ENCODE assay signal across 10 cellular contexts in the genomic region with DNA sequence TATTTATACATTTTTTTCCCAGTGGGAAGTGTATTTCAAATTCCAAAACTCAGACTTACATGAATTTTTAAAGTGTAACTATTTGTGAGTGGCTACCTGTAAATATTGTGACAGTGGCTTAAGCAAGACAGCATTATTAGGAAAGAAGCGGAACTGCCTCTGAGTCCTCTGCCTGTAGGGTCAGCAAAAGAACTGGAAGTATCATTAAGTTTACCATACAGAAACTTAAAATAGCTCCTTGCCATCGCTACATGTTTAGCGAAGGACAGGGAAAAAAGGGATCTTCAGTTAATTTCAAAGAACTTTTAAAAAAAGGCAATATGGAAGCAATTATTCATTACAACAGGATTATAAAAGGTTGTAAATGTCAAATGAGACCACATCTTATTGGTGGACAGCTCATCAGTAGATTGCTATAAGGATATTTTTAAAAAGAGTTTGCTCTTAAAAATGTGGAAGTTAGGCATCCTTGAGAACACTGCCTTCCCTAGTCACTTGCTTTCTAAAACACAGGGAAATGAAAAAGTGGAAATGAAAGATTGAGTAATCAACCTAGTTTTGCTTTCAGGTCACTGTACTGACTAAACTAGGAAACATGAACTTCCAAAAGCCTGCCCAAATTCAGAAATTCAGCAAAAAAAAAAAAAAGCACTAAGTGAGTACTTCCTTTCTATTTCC. TPM values are rescaled to one million over a fixed set of nuclear protein-coding genes. Genes with fewer than 3 reads are reported as not detected.
DNase-seq lines count a peak whose midpoint lies in the region; ATAC-seq, FAIRE-seq and TF ChIP-seq lines count a peak whose summit lies in the region.
"Had no signal": no experiment of that assay in that cellular context is flagged by ENCODE, and none has a peak within 500 bp of the region (broad histone marks: within the 10 kb centered on the region; RNA-seq: fewer than 3 reads in every experiment).

No MANE protein-coding gene starts in this region.

- no peak for TF ChIP-seq RAD21 in IMR-90 (IDR thresholded peaks at IDR 0.05; ENCODE audit: low read length)

- peaks cover 4% of the 10 kb centered on the region; the same call in 1 of the 2 replicates for H3K9me1 ChIP-seq in IMR-90 (ENCODE audit: insufficient read depth, low read length)

- DNase-seq in GM04504 (ENCODE audit: low read depth) = peak; percentile 23
- DNase-seq in IMR-90 = peak; percentile 61
- DNase-seq in sciatic nerve (ENCODE audit: low spot score) = no peak
- DNase-seq in MG63 = no peak
- no peak for DNase-seq in GM20000 (ENCODE audit: low spot score)
- DNase-seq in amniotic stem cell (lab: John Stamatoyannopoulos, UW) = no peak
- no peak for DNase-seq in kidney
- DNase-seq: NCI-H146; stimulated activated CD8-positive, alpha-beta memory T cell treated with anti-CD3 and anti-CD28 coated beads, Interleukin-4, amount 100 ng/mL, for 48 hours had no signal

- H3K4ac ChIP-seq in IMR-90 (ENCODE audit: low read depth, low read length) = no peak overlapping the region

- FAIRE-seq in kidney (lab: Jason Lieb, UNC) = no peak

- no peak overlapping the region for H4K8ac ChIP-seq in IMR-90 (ENCODE audit: low read depth in 2 of 2, low read length in 2 of 2)

- H2BK120ac ChIP-seq in IMR-90 (ENCODE audit: low read depth, low read length) = no peak overlapping the region

- no peak overlapping the region for H2AFZ ChIP-seq in IMR-90 (replicated peaks; ENCODE audit: low read length, poor library complexity)

- H3K4me1 ChIP-seq in IMR-90 (ENCODE audit: control insufficient read depth, insufficient read depth, low read length) (peaks cover 7% of the 10 kb centered on the region), kidney (ENCODE audit: control insufficient read depth in 1 of 2, insufficient read depth in 1 of 2, low read depth in 1 of 2, low read length in 2 of 2) (peaks cover 6% of the 10 kb centered on the region in 2 donors)

- no peak overlapping the region for H4K5ac ChIP-seq in IMR-90 (ENCODE audit: low read depth, low read length)

- H3K36me3 Mint-ChIP-seq in dendritic cell treated with granulocyte-macrophage colony-stimulating factor and Interleukin-4, amounts not matched to agents 40 ng/mL and 50 ng/mL, for 4 days (ENCODE audit: low read depth) = peaks cover 11% of the 10 kb centered on the region

- no peak overlapping the region for H2BK5ac ChIP-seq in IMR-90 (ENCODE audit: low read depth, low read length, poor library complexity, severe bottlenecking)

- no peak overlapping the region for H3K56ac ChIP-seq in IMR-90 (ENCODE audit: extremely low read depth, insufficient read depth, low read length)

- CTCF ChIA-PET in IMR-90 (lab: Yijun Ruan, JAX) = interaction anchor here (0.7 kb wide), 1 partner anchor 39 kb away, joined by 3 read pairs; a partner anchor contains a TSS

- H3K27ac ChIP-seq in IMR-90 (ENCODE audit: insufficient read depth, low read length) (no peak overlapping the region), kidney (ENCODE audit: low read depth in 2 of 2, low read length in 2 of 2) (peak overlapping the region in 1 of 2 donors; percentile 53)

- peaks cover 41% of the 10 kb centered on the region for H3K4me1 Mint-ChIP-seq in dendritic cell treated with granulocyte-macrophage colony-stimulating factor and Interleukin-4, amounts not matched to agents 40 ng/mL and 50 ng/mL, for 4 days (ENCODE audit: low read depth)

- intact Hi-C loops in IMR-90 (cut with micrococcal nuclease) = loop anchor here (10.0 kb wide), 1 partner anchor 278 kb away; no protein-coding TSS in a partner anchor
- intact Hi-C loops in dendritic cell treated with granulocyte-macrophage colony-stimulating factor and Interleukin-4, amounts not matched to agents 40 ng/mL and 50 ng/mL, for 4 days (cut with micrococcal nuclease) = loop anchor here (2.0 to 5.0 kb wide), 2 partner anchors 20 to 55 kb away; a partner anchor contains a TSS
- intact Hi-C loops in sciatic nerve (cut with DNase I) = no loop called here
- intact Hi-C loops in kidney (cut with DNase I) = no loop called here

- H2AK9ac ChIP-seq in IMR-90 (replicated peaks; ENCODE audit: low read depth, low read length, poor library complexity) = no peak overlapping the region

- H3K4me3 ChIP-seq in IMR-90 (ENCODE audit: insufficient read depth, low read depth, low read length) = no peak overlapping the region
- H3K4me3 ChIP-seq in MG63 = no peak overlapping the region
- peak overlapping the region in 1 of 2 donors; percentile 5 for H3K4me3 ChIP-seq in kidney (ENCODE audit: low read length in 2 of 2)

- peaks cover 1% of the 10 kb centered on the region; the same call in 1 of the 2 replicates for H3K36me3 ChIP-seq in IMR-90 (ENCODE audit: control insufficient read depth, insufficient read depth, low read length)
- no peaks in the 10 kb centered on the region for H3K36me3 ChIP-seq in MG63
- H3K36me3 ChIP-seq in kidney (ENCODE audit: control insufficient read depth in 1 of 2, insufficient read depth in 2 of 2, low read length in 2 of 2) = no peaks in the 10 kb centered on the region

- POLR2A ChIA-PET in IMR-90 (lab: Charles Lee; ENCODE audit: unreplicated experiment) = no interaction called here

- no peak overlapping the region for H2AK5ac ChIP-seq in IMR-90 (ENCODE audit: low read depth, low read length)

- H3K9me3 ChIP-seq in IMR-90 (ENCODE audit: control insufficient read depth, insufficient read depth, low read length) (no peaks in the 10 kb centered on the region), MG63 (0 out of 2 replicates have a peak, but pooled peaks cover 1% of the 10 kb centered on the region), kidney (ENCODE audit: control insufficient read depth in 1 of 2, low read length in 2 of 2) (no peaks in the 10 kb centered on the region)

- peak overlapping the region; percentile 65 for H3K4me3 Mint-ChIP-seq in dendritic cell treated with granulocyte-macrophage colony-stimulating factor and Interleukin-4, amounts not matched to agents 40 ng/mL and 50 ng/mL, for 4 days

- dilution Hi-C loops in IMR-90 (cut with HindIII; ENCODE audit: low sequenced_read_pairs, unreplicated experiment) = no loop called here

- no CpG with 5 or more reads among the region's 3 CpGs for WGBS in IMR-90 (ENCODE audit: extremely low coverage in 2 of 2, insufficient read length in 1 of 2), 2 experiments

- H4K91ac ChIP-seq in IMR-90 (ENCODE audit: insufficient read depth, low read depth, low read length) = no peak overlapping the region

- H3K9ac ChIP-seq in IMR-90 (ENCODE audit: low read depth, low read length) = no peak overlapping the region
- H3K9ac ChIP-seq in kidney (ENCODE audit: low read length in 2 of 2) = no peak overlapping the region

- ATAC-seq in IMR-90 (ENCODE audit: low read depth) (peak; percentile 43; the same call in 1 of the 2 replicates), sciatic nerve (peak; percentile 86)

- H3K23ac ChIP-seq in IMR-90 (ENCODE audit: low read depth, low read length) = no peak overlapping the region

- no peak for TF ChIP-seq POLR2A in IMR-90 (IDR thresholded peaks at IDR 0.05; ENCODE audit: low read depth, low read length)

- no peak overlapping the region for H3K14ac ChIP-seq in IMR-90 (replicated peaks; ENCODE audit: low read depth, low read length)

- no peak overlapping the region for H3K18ac ChIP-seq in IMR-90 (ENCODE audit: low read depth, low read length)

- in situ Hi-C loops in IMR-90 (cut with MboI; ENCODE audit: low sequenced_read_pairs) = no loop called here

- H3K9me3 Mint-ChIP-seq in dendritic cell treated with granulocyte-macrophage colony-stimulating factor and Interleukin-4, amounts not matched to agents 40 ng/mL and 50 ng/mL, for 4 days = no peaks in the 10 kb centered on the region

- peak overlapping the region; percentile 99 for H3K4me2 ChIP-seq in IMR-90 (ENCODE audit: low read depth, low read length)

- no peaks in the 10 kb centered on the region for H3K27me3 ChIP-seq in IMR-90 (ENCODE audit: control insufficient read depth, insufficient read depth, low read length)
- no peaks in the 10 kb centered on the region for H3K27me3 ChIP-seq in MG63

- H3K27me3 Mint-ChIP-seq in dendritic cell treated with granulocyte-macrophage colony-stimulating factor and Interleukin-4, amounts not matched to agents 40 ng/mL and 50 ng/mL, for 4 days = no peaks in the 10 kb centered on the region

- H4K20me1 ChIP-seq in IMR-90 (ENCODE audit: insufficient read depth, low read length) = no peaks in the 10 kb centered on the region; the same call in 1 of the 2 replicates

- H3K79me1 ChIP-seq in IMR-90 (ENCODE audit: low read depth in 1 of 2, low read length in 2 of 2) = peaks cover 6 to 17% of the 10 kb centered on the region in 2 experiments; a peak in 3 of 4 replicates

- 0 out of 3 replicates have a peak overlapping the region, but pooled peaks have one; percentile 48 for H2BK15ac ChIP-seq in IMR-90 (ENCODE audit: low read depth, low read length)

- TF ChIP-seq CTCF in IMR-90 (conservative IDR thresholded peaks at IDR 0.05; ENCODE audit: low read depth, low read length) (no peak), GM20000 (IDR thresholded peaks at IDR 0.05; ENCODE audit: extremely low read depth, missing control alignments) (no peak), kidney (IDR thresholded peaks at IDR 0.05; ENCODE audit: borderline replicate concordance, extremely low read depth, insufficient read depth) (no peak)

- peak overlapping the region; percentile 85 for H3K27ac Mint-ChIP-seq in dendritic cell treated with granulocyte-macrophage colony-stimulating factor and Interleukin-4, amounts not matched to agents 40 ng/mL and 50 ng/mL, for 4 days

- H2BK20ac ChIP-seq in IMR-90 (ENCODE audit: low read depth, low read length) = no peak overlapping the region

- no TSS peak for BruUV-seq in IMR-90 (replicated peaks; lab: Mats Ljungman, UMichigan)

RNA-seq across cellular contexts. Expression of a gene that starts 39.2 kb away (rescaled TPM):
- 32.8 and 42.5 TPM in 2 replicates for total RNA-seq in IMR-90 (2012; rRNA removed)
- polyA plus RNA-seq in IMR-90 (2012; rRNA removed) = 19.1 and 26.7 TPM in 2 replicates
- 18.2 and 26.4 TPM in 2 replicates for polyA plus RNA-seq in IMR-90 (2012; cell fraction: cytosol; rRNA removed)
- 8.8 and 9.3 TPM in 2 replicates for polyA plus RNA-seq in IMR-90 (2012; cell fraction: nucleus; rRNA removed; ENCODE audit: low replicate concordance)
- total RNA-seq in sciatic nerve = 38.1 TPM
- 69.0 and 100 TPM in 2 replicates for total RNA-seq in MG63 (2014; rRNA removed; shearing (Covaris generic); ENCODE audit: low replicate concordance)
- total RNA-seq in kidney = 34.5 TPM
- polyA plus RNA-seq in kidney (ENCODE audit: insufficient read depth, low read depth, low replicate concordance) = 19.5 TPM

RNA-seq across cellular contexts. Expression of a gene that starts 39.3 kb away (rescaled TPM):
- total RNA-seq in IMR-90 (2012; rRNA removed) = 12.0 and 12.8 TPM in 2 replicates
- polyA plus RNA-seq in IMR-90 (2012; rRNA removed) = 4.4 and 4.9 TPM in 2 replicates
- polyA plus RNA-seq in IMR-90 (2012; cell fraction: cytosol; rRNA removed) = 1.6 and 2.4 TPM in 2 replicates
- 0.74 and 3.6 TPM in 2 replicates for polyA plus RNA-seq in IMR-90 (2012; cell fraction: nucleus; rRNA removed; ENCODE audit: low replicate concordance)
- total RNA-seq in sciatic nerve = 15.9 TPM
- total RNA-seq in MG63 (2014; rRNA removed; shearing (Covaris generic); ENCODE audit: low replicate concordance) = 15.6 and 19.5 TPM in 2 replicates
- 18.6 TPM for total RNA-seq in kidney
- polyA plus RNA-seq in kidney (ENCODE audit: insufficient read depth, low read depth, low replicate concordance) = 19.5 TPM

RNA-seq across cellular contexts. Expression of a gene that starts 52.8 kb away (rescaled TPM):
- 1.6 and 2.2 TPM in 2 replicates for total RNA-seq in IMR-90 (2012; rRNA removed)
- polyA plus RNA-seq in IMR-90 (2012; rRNA removed) = 3.0 and 3.9 TPM in 2 replicates
- polyA plus RNA-seq in IMR-90 (2012; cell fraction: cytosol; rRNA removed) = 3.4 and 3.8 TPM in 2 replicates
- polyA plus RNA-seq in IMR-90 (2012; cell fraction: nucleus; rRNA removed; ENCODE audit: low replicate concordance) = 5.1 and 5.2 TPM in 2 replicates
- 6.5 TPM for total RNA-seq in sciatic nerve
- total RNA-seq in MG63 (2014; rRNA removed; shearing (Covaris generic); ENCODE audit: low replicate concordance) = 2.3 and 3.2 TPM in 2 replicates
- 6.5 TPM for total RNA-seq in kidney
- 3.3 TPM for polyA plus RNA-seq in kidney (ENCODE audit: insufficient read depth, low read depth, low replicate concordance)

Comparison
In these comparisons a context has a peak if more than half of its experiments do, and no peak if none do; other contexts are left out.
1. DNase-seq: peak in GM04504 (single experiment) and IMR-90 (single experiment); none in sciatic nerve (single experiment), MG63 (single experiment), GM20000 (single experiment), amniotic stem cell (single experiment) and kidney (single experiment).
2. intact Hi-C loops: an anchor here in IMR-90 (10.0 kb wide) and dendritic cell treated with granulocyte-macrophage colony-stimulating factor and Interleukin-4, amounts not matched to agents 40 ng/mL and 50 ng/mL, for 4 days (2.0 to 5.0 kb wide); none called in sciatic nerve and kidney.